Comparison of ENCODE assay signal across 8 cellular contexts in genomic region chr11:60925685-60926267, GRCh38. TPM values are rescaled to one million over a fixed set of nuclear protein-coding genes. Genes with fewer than 3 reads are reported as not detected.
DNase-seq lines count a peak whose midpoint lies in the region; ATAC-seq and TF ChIP-seq lines count a peak whose summit lies in the region.

No MANE protein-coding gene starts in this region.

- DNase-seq in activated CD8-positive, alpha-beta T cell treated with anti-CD3 and anti-CD28 coated beads for 36 hours: no peak
- DNase-seq in activated CD8-positive, alpha-beta T cell treated with anti-CD3 and anti-CD28 coated beads, Interleukin-2, amount 10 ng/mL, durations not matched to agents 7 days and 5 days: no peak
- peak; percentile 91 for DNase-seq in PC-3
- peak; percentile 45 for DNase-seq in fibroblast of the aortic adventitia (ENCODE audit: low read depth)
- DNase-seq in stimulated activated naive CD8-positive, alpha-beta T cell treated with anti-CD3 and anti-CD28 coated beads, Interleukin-15, amount 100 ng/mL, for 72 hours: no peak
- DNase-seq in stimulated activated CD4-positive, alpha-beta T cell treated with anti-CD3 and anti-CD28 coated beads, Interleukin-15, amount 100 ng/mL, for 24 hours: no peak
- DNase-seq in islet precursor cell: no peak
- DNase-seq in stimulated activated CD4-positive, alpha-beta T cell treated with anti-CD3 and anti-CD28 coated beads, Interleukin-4, amount 100 ng/mL, for 4 hours: no peak

- no peak for TF ChIP-seq CTCF in activated CD8-positive, alpha-beta T cell treated with anti-CD3 and anti-CD28 coated beads for 36 hours (IDR thresholded peaks at IDR 0.05)
- TF ChIP-seq CTCF in PC-3 (conservative IDR thresholded peaks at IDR 0.05; ENCODE audit: low read depth, low read length) (peak; percentile 45; the same call in 1 of the 2 replicates), fibroblast of the aortic adventitia (IDR thresholded peaks at IDR 0.05; ENCODE audit: insufficient read depth, low read length) (no peak)

- no peaks in the 10 kb centered on the region for H3K9me3 Mint-ChIP-seq in activated CD8-positive, alpha-beta T cell treated with anti-CD3 and anti-CD28 coated beads for 36 hours
- no peaks in the 10 kb centered on the region for H3K9me3 Mint-ChIP-seq in activated CD8-positive, alpha-beta T cell treated with anti-CD3 and anti-CD28 coated beads, Interleukin-2, amount 10 ng/mL, durations not matched to agents 7 days and 5 days (ENCODE audit: insufficient read depth)
- H3K9me3 Mint-ChIP-seq in stimulated activated naive CD8-positive, alpha-beta T cell treated with anti-CD3 and anti-CD28 coated beads, Interleukin-15, amount 100 ng/mL, for 72 hours: no peaks in the 10 kb centered on the region

- H3K9me2 ChIP-seq in PC-3 (replicated peaks; ENCODE audit: low read length): no peaks in the 10 kb centered on the region

- BruUV-seq in PC-3 (replicated peaks; lab: Mats Ljungman, UMichigan): TSS peak; percentile 17

- H3K4me1 ChIP-seq in PC-3 (ENCODE audit: insufficient read depth, low read length): peaks cover 26% of the 10 kb centered on the region

- CTCF ChIA-PET in activated CD8-positive, alpha-beta T cell treated with anti-CD3 and anti-CD28 coated beads for 36 hours (lab: Charles Lee): no interaction called here
- CTCF ChIA-PET in activated CD8-positive, alpha-beta T cell treated with anti-CD3 and anti-CD28 coated beads, Interleukin-2, amount 10 ng/mL, durations not matched to agents 7 days and 5 days (lab: Charles Lee): interaction anchor here (1.4 kb wide), 1 partner anchor 10 kb away, joined by 8 read pairs; no protein-coding TSS in a partner anchor
- CTCF ChIA-PET in PC-3 (lab: Charles Lee): no interaction called here

- no peak overlapping the region for H3K4me3 Mint-ChIP-seq in activated CD8-positive, alpha-beta T cell treated with anti-CD3 and anti-CD28 coated beads for 36 hours
- H3K4me3 Mint-ChIP-seq in activated CD8-positive, alpha-beta T cell treated with anti-CD3 and anti-CD28 coated beads, Interleukin-2, amount 10 ng/mL, durations not matched to agents 7 days and 5 days: no peak overlapping the region
- peak overlapping the region in 1 of 2 donors; percentile 73 for H3K4me3 Mint-ChIP-seq in stimulated activated naive CD8-positive, alpha-beta T cell treated with anti-CD3 and anti-CD28 coated beads, Interleukin-15, amount 100 ng/mL, for 72 hours

- H3K4me2 ChIP-seq in PC-3 (ENCODE audit: low read length): peak overlapping the region; percentile 90

- POLR2A ChIA-PET in activated CD8-positive, alpha-beta T cell treated with anti-CD3 and anti-CD28 coated beads for 36 hours (lab: Charles Lee): no interaction called here
- POLR2A ChIA-PET in activated CD8-positive, alpha-beta T cell treated with anti-CD3 and anti-CD28 coated beads, Interleukin-2, amount 10 ng/mL, durations not matched to agents 7 days and 5 days (lab: Charles Lee): no interaction called here
- POLR2A ChIA-PET in PC-3 (lab: Charles Lee; ENCODE audit: unreplicated experiment): no interaction called here

- H3K27me3 ChIP-seq in PC-3 (ENCODE audit: low read length): no peaks in the 10 kb centered on the region

- no peak overlapping the region for H3K27ac Mint-ChIP-seq in activated CD8-positive, alpha-beta T cell treated with anti-CD3 and anti-CD28 coated beads for 36 hours
- H3K27ac Mint-ChIP-seq in activated CD8-positive, alpha-beta T cell treated with anti-CD3 and anti-CD28 coated beads, Interleukin-2, amount 10 ng/mL, durations not matched to agents 7 days and 5 days: no peak overlapping the region
- H3K27ac Mint-ChIP-seq in stimulated activated naive CD8-positive, alpha-beta T cell treated with anti-CD3 and anti-CD28 coated beads, Interleukin-15, amount 100 ng/mL, for 72 hours: no peak overlapping the region

- peaks cover 11% of the 10 kb centered on the region for H3K27me3 Mint-ChIP-seq in activated CD8-positive, alpha-beta T cell treated with anti-CD3 and anti-CD28 coated beads for 36 hours
- H3K27me3 Mint-ChIP-seq in activated CD8-positive, alpha-beta T cell treated with anti-CD3 and anti-CD28 coated beads, Interleukin-2, amount 10 ng/mL, durations not matched to agents 7 days and 5 days (ENCODE audit: low read depth): peaks cover 32% of the 10 kb centered on the region
- peaks cover 38% of the 10 kb centered on the region for H3K27me3 Mint-ChIP-seq in stimulated activated naive CD8-positive, alpha-beta T cell treated with anti-CD3 and anti-CD28 coated beads, Interleukin-15, amount 100 ng/mL, for 72 hours

- no peak overlapping the region for H2AFZ ChIP-seq in PC-3 (ENCODE audit: low read length)

- peak overlapping the region; percentile 56 for H3K27ac ChIP-seq in PC-3 (ENCODE audit: low read length)

- H3K79me2 ChIP-seq in PC-3 (ENCODE audit: low read length): peaks cover 11% of the 10 kb centered on the region

- H4K20me1 ChIP-seq in PC-3 (ENCODE audit: low read length): peaks cover 6% of the 10 kb centered on the region; the same call in 1 of the 2 replicates

- H3K4me3 ChIP-seq in PC-3 (ENCODE audit: low read length) (peak overlapping the region; percentile 85), fibroblast of the aortic adventitia (ENCODE audit: low read depth, low read length) (no peak overlapping the region)

- peaks cover 20% of the 10 kb centered on the region for H3K4me1 Mint-ChIP-seq in activated CD8-positive, alpha-beta T cell treated with anti-CD3 and anti-CD28 coated beads for 36 hours (ENCODE audit: low read depth)
- peaks cover 13% of the 10 kb centered on the region for H3K4me1 Mint-ChIP-seq in activated CD8-positive, alpha-beta T cell treated with anti-CD3 and anti-CD28 coated beads, Interleukin-2, amount 10 ng/mL, durations not matched to agents 7 days and 5 days (ENCODE audit: low read depth)
- H3K4me1 Mint-ChIP-seq in stimulated activated naive CD8-positive, alpha-beta T cell treated with anti-CD3 and anti-CD28 coated beads, Interleukin-15, amount 100 ng/mL, for 72 hours: peaks cover 21% of the 10 kb centered on the region

- intact Hi-C loops in activated CD8-positive, alpha-beta T cell treated with anti-CD3 and anti-CD28 coated beads for 36 hours (cut with micrococcal nuclease): no loop called here
- intact Hi-C loops in PC-3 (cut with micrococcal nuclease): no loop called here

- H3K36me3 Mint-ChIP-seq in activated CD8-positive, alpha-beta T cell treated with anti-CD3 and anti-CD28 coated beads for 36 hours (ENCODE audit: low read depth): peaks cover 21% of the 10 kb centered on the region
- H3K36me3 Mint-ChIP-seq in activated CD8-positive, alpha-beta T cell treated with anti-CD3 and anti-CD28 coated beads, Interleukin-2, amount 10 ng/mL, durations not matched to agents 7 days and 5 days (ENCODE audit: low read depth): peaks cover 27% of the 10 kb centered on the region

- peak overlapping the region; percentile 86 for H3K9ac ChIP-seq in PC-3 (ENCODE audit: low read length)

- H3F3A ChIP-seq in PC-3 (ENCODE audit: low read length, unreplicated experiment): no peaks in the 10 kb centered on the region

- H3K36me3 ChIP-seq in PC-3 (ENCODE audit: low read depth, low read length): peaks cover 7% of the 10 kb centered on the region; the same call in 1 of the 2 replicates

- H3K9me3 ChIP-seq in PC-3 (ENCODE audit: low read length): no peaks in the 10 kb centered on the region

- peak; percentile 35 for ATAC-seq in activated CD8-positive, alpha-beta T cell treated with anti-CD3 and anti-CD28 coated beads for 36 hours
- no peak for ATAC-seq in activated CD8-positive, alpha-beta T cell treated with anti-CD3 and anti-CD28 coated beads, Interleukin-2, amount 10 ng/mL, durations not matched to agents 7 days and 5 days
- ATAC-seq in PC-3: peak; percentile 48
- ATAC-seq in stimulated activated naive CD8-positive, alpha-beta T cell treated with anti-CD3 and anti-CD28 coated beads, Interleukin-15, amount 100 ng/mL, for 72 hours: peak; percentile 15

RNA-seq across cellular contexts. Expression of gene TMEM132A, which starts 1.5 kb away (rescaled TPM):
- total RNA-seq in activated CD8-positive, alpha-beta T cell treated with anti-CD3 and anti-CD28 coated beads for 36 hours: 1 to 10 TPM; 1.1 to 1.3 TPM
- under 1 TPM; 0.37 to 0.47 TPM for total RNA-seq in activated CD8-positive, alpha-beta T cell treated with anti-CD3 and anti-CD28 coated beads, Interleukin-2, amount 10 ng/mL, durations not matched to agents 7 days and 5 days
- total RNA-seq in PC-3 (2014; rRNA removed) (84.2 and 88.1 TPM in 2 replicates), fibroblast of the aortic adventitia (ENCODE audit: low replicate concordance) (3.7 and 17.9 TPM in 2 replicates)

RNA-seq across cellular contexts. Expression of gene TMEM109, which starts 11.8 kb away (rescaled TPM):
- total RNA-seq in activated CD8-positive, alpha-beta T cell treated with anti-CD3 and anti-CD28 coated beads for 36 hours: 100 to 1,000 TPM in 1 of 2 experiments, 10 to 100 TPM in 1; 93.2 to 101 TPM
- 100 to 1,000 TPM; 136 to 139 TPM for total RNA-seq in activated CD8-positive, alpha-beta T cell treated with anti-CD3 and anti-CD28 coated beads, Interleukin-2, amount 10 ng/mL, durations not matched to agents 7 days and 5 days
- total RNA-seq in PC-3 (2014; rRNA removed): 165 and 202 TPM in 2 replicates
- total RNA-seq in fibroblast of the aortic adventitia (ENCODE audit: low replicate concordance): 29.3 and 44.1 TPM in 2 replicates

RNA-seq across cellular contexts. Expression of gene PRPF19, which starts 19.4 kb away (rescaled TPM):
- 100 to 1,000 TPM; 142 to 150 TPM for total RNA-seq in activated CD8-positive, alpha-beta T cell treated with anti-CD3 and anti-CD28 coated beads for 36 hours
- 100 to 1,000 TPM; 161 TPM for total RNA-seq in activated CD8-positive, alpha-beta T cell treated with anti-CD3 and anti-CD28 coated beads, Interleukin-2, amount 10 ng/mL, durations not matched to agents 7 days and 5 days
- total RNA-seq in PC-3 (2014; rRNA removed) (165 and 177 TPM in 2 replicates), fibroblast of the aortic adventitia (ENCODE audit: low replicate concordance) (19.5 and 53.1 TPM in 2 replicates)

RNA-seq across cellular contexts. Expression of gene SLC15A3, which starts 26.2 kb away (rescaled TPM):
- 1 to 10 TPM; 3.9 to 4.7 TPM for total RNA-seq in activated CD8-positive, alpha-beta T cell treated with anti-CD3 and anti-CD28 coated beads for 36 hours
- 1 to 10 TPM; 2.0 to 2.2 TPM for total RNA-seq in activated CD8-positive, alpha-beta T cell treated with anti-CD3 and anti-CD28 coated beads, Interleukin-2, amount 10 ng/mL, durations not matched to agents 7 days and 5 days
- total RNA-seq in PC-3 (2014; rRNA removed) (not detected in 2 replicates), fibroblast of the aortic adventitia (ENCODE audit: low replicate concordance) (6.8 and 18.2 TPM in 2 replicates)

RNA-seq across cellular contexts. Expression of gene CD6, which starts 45.7 kb away (rescaled TPM):
- total RNA-seq in activated CD8-positive, alpha-beta T cell treated with anti-CD3 and anti-CD28 coated beads for 36 hours: 100 to 1,000 TPM; 196 to 201 TPM
- 100 to 1,000 TPM; 214 to 222 TPM for total RNA-seq in activated CD8-positive, alpha-beta T cell treated with anti-CD3 and anti-CD28 coated beads, Interleukin-2, amount 10 ng/mL, durations not matched to agents 7 days and 5 days
- total RNA-seq in PC-3 (2014; rRNA removed): not detected in 2 replicates
- not detected in 2 replicates for total RNA-seq in fibroblast of the aortic adventitia (ENCODE audit: low replicate concordance)

Comparison
In these comparisons a context has a peak if more than half of its experiments do, and no peak if none do; other contexts are left out.
1. DNase-seq: peak in PC-3 (single experiment) and fibroblast of the aortic adventitia (single experiment); none in activated CD8-positive, alpha-beta T cell treated with anti-CD3 and anti-CD28 coated beads for 36 hours (single experiment), activated CD8-positive, alpha-beta T cell treated with anti-CD3 and anti-CD28 coated beads, Interleukin-2, amount 10 ng/mL, durations not matched to agents 7 days and 5 days (single experiment), stimulated activated naive CD8-positive, alpha-beta T cell treated with anti-CD3 and anti-CD28 coated beads, Interleukin-15, amount 100 ng/mL, for 72 hours (0 of 2), stimulated activated CD4-positive, alpha-beta T cell treated with anti-CD3 and anti-CD28 coated beads, Interleukin-15, amount 100 ng/mL, for 24 hours (single experiment), islet precursor cell (single experiment) and stimulated activated CD4-positive, alpha-beta T cell treated with anti-CD3 and anti-CD28 coated beads, Interleukin-4, amount 100 ng/mL, for 4 hours (0 of 2).